37 cellular contexts compared by ENCODE assay signal in genomic region chr1:66791621-66792610, GRCh38. TPM values are rescaled to one million over a fixed set of nuclear protein-coding genes. Genes with fewer than 3 reads are reported as not detected.
"Had no signal": no experiment of that assay in that cellular context is flagged by ENCODE, and none has a peak within 500 bp of the region (broad histone marks: within the 10 kb centered on the region; RNA-seq: fewer than 3 reads in every experiment).

No MANE protein-coding gene starts in this region.

- H3K9me3 Mint-ChIP-seq: activated CD4-positive, alpha-beta memory T cell treated with anti-CD3 and anti-CD28 coated beads, Interleukin-2, amount 10 ng/mL, durations not matched to agents 7 days and 5 days; activated CD4-positive, alpha-beta T cell treated with anti-CD3 and anti-CD28 coated beads, Interleukin-2, amount 10 ng/mL, durations not matched to agents 7 days and 5 days; activated T-cell treated with anti-CD3 and anti-CD28 coated beads, Interleukin-2, amount 50 U/mL, for 24 hours; effector memory CD8-positive, alpha-beta T cell; nephron had no signal

- H3K4me1 Mint-ChIP-seq: nephron had no signal

- H3K27me3 ChIP-seq: brain microvascular endothelial cell, gastroesophageal sphincter, hepatocyte, neutrophil, testis had no signal

- FAIRE-seq: astrocyte, keratinocyte, urothelium cell line had no signal

- H3K4me2 ChIP-seq: hepatocyte had no signal

- H3K4me3 ChIP-seq: gastroesophageal sphincter, hepatocyte, mucosa of descending colon, skin epidermis, testis had no signal

- H3K4me1 ChIP-seq: gastroesophageal sphincter, testis had no signal

- H3K27ac Mint-ChIP-seq: activated CD4-positive, alpha-beta memory T cell treated with anti-CD3 and anti-CD28 coated beads, Interleukin-2, amount 10 ng/mL, durations not matched to agents 7 days and 5 days; activated CD4-positive, alpha-beta T cell treated with anti-CD3 and anti-CD28 coated beads, Interleukin-2, amount 10 ng/mL, durations not matched to agents 7 days and 5 days; activated T-cell treated with anti-CD3 and anti-CD28 coated beads, Interleukin-2, amount 50 U/mL, for 24 hours; effector memory CD8-positive, alpha-beta T cell; nephron; progenitor cell of endocrine pancreas had no signal

- H3K79me2 ChIP-seq: hepatocyte had no signal

- ATAC-seq: effector memory CD8-positive, alpha-beta T cell; gastroesophageal sphincter; left cardiac atrium; left ventricle myocardium superior; mucosa of descending colon; sciatic nerve; stimulated activated naive CD8-positive, alpha-beta T cell treated with anti-CD3 and anti-CD28 coated beads, Interleukin-15, Interleukin-2, amounts not matched to agents 100 U/mL and 50 U/mL, for 24 hours had no signal

- H2AFZ ChIP-seq: hepatocyte had no signal

- DNase-seq: activated CD4-positive, alpha-beta memory T cell treated with anti-CD3 and anti-CD28 coated beads, Interleukin-2, amount 10 ng/mL, durations not matched to agents 7 days and 5 days; activated CD4-positive, alpha-beta T cell treated with anti-CD3 and anti-CD28 coated beads for 1 hour; activated CD4-positive, alpha-beta T cell treated with anti-CD3 and anti-CD28 coated beads, Interleukin-2, amount 10 ng/mL, durations not matched to agents 7 days and 5 days; activated CD8-positive, alpha-beta memory T cell treated with anti-CD3 and anti-CD28 coated beads, Interleukin-2, amount 50 U/mL, for 48 hours; activated gamma-delta T cell treated with Interleukin-2 at 50 U/mL for 16 hours; activated naive CD4-positive, alpha-beta T cell treated with anti-CD3 and anti-CD28 coated beads, Interleukin-2, amount 50 U/mL, for 16 hours; activated T-cell treated with anti-CD3 and anti-CD28 coated beads, Interleukin-2, amount 50 U/mL, for 24 hours; amniotic stem cell; brain microvascular endothelial cell; caudate nucleus; cortex of kidney; effector memory CD8-positive, alpha-beta T cell; left cardiac atrium; left ventricle myocardium superior; mucosa of descending colon; stimulated activated CD4-positive, alpha-beta T cell treated with anti-CD3 and anti-CD28 coated beads, Interleukin-12 subunit alpha, Interleukin-12 subunit beta, amount 100 ng/mL, for 4 hours; stimulated activated CD4-positive, alpha-beta T cell treated with anti-CD3 and anti-CD28 coated beads, Interleukin-4, amount 100 ng/mL, for 1 hour; stimulated activated naive CD8-positive, alpha-beta T cell treated with anti-CD3 and anti-CD28 coated beads, Interleukin-15, Interleukin-2, amounts not matched to agents 100 U/mL and 50 U/mL, for 24 hours; T1000; testis had no signal

- H3K36me3 ChIP-seq: brain microvascular endothelial cell, gastroesophageal sphincter, neutrophil had no signal

- H3K27ac ChIP-seq: brain microvascular endothelial cell, gastroesophageal sphincter, hepatocyte, neutrophil, skin epidermis, testis had no signal

- H3K27me3 Mint-ChIP-seq: activated CD4-positive, alpha-beta T cell treated with anti-CD3 and anti-CD28 coated beads, Interleukin-2, amount 10 ng/mL, durations not matched to agents 7 days and 5 days; activated T-cell treated with anti-CD3 and anti-CD28 coated beads, Interleukin-2, amount 50 U/mL, for 24 hours; progenitor cell of endocrine pancreas had no signal

- H3K4me3 Mint-ChIP-seq: activated CD4-positive, alpha-beta memory T cell treated with anti-CD3 and anti-CD28 coated beads, Interleukin-2, amount 10 ng/mL, durations not matched to agents 7 days and 5 days; activated CD4-positive, alpha-beta T cell treated with anti-CD3 and anti-CD28 coated beads, Interleukin-2, amount 10 ng/mL, durations not matched to agents 7 days and 5 days; activated T-cell treated with anti-CD3 and anti-CD28 coated beads, Interleukin-2, amount 50 U/mL, for 24 hours; effector memory CD8-positive, alpha-beta T cell; nephron had no signal

- H3K9me3 ChIP-seq: gastroesophageal sphincter, mucosa of descending colon, neutrophil, testis had no signal

RNA-seq across cellular contexts. Expression of gene INSL5, which starts 9.2 kb away (rescaled TPM):
- total RNA-seq: activated CD4-positive, alpha-beta memory T cell treated with anti-CD3 and anti-CD28 coated beads, Interleukin-2, amount 10 ng/mL, durations not matched to agents 7 days and 5 days; activated CD4-positive, alpha-beta T cell treated with anti-CD3 and anti-CD28 coated beads, Interleukin-2, amount 10 ng/mL, durations not matched to agents 7 days and 5 days; astrocyte; chondrocyte; fibroblast of lung; fibroblast of villous mesenchyme; gastroesophageal sphincter; left cardiac atrium; left ventricle myocardium superior; lung microvascular endothelial cell; mesenteric fat pad; osteocyte; progenitor cell of endocrine pancreas; renal cortical epithelial cell; sciatic nerve had no signal
- polyA plus RNA-seq: fibroblast of lung, keratinocyte had no signal

RNA-seq across cellular contexts. Expression of gene DYNLT5, which starts 39.7 kb away (rescaled TPM):
- total RNA-seq: activated CD4-positive, alpha-beta memory T cell treated with anti-CD3 and anti-CD28 coated beads, Interleukin-2, amount 10 ng/mL, durations not matched to agents 7 days and 5 days; activated CD4-positive, alpha-beta T cell treated with anti-CD3 and anti-CD28 coated beads, Interleukin-2, amount 10 ng/mL, durations not matched to agents 7 days and 5 days; chondrocyte; testis had no signal
- polyA plus RNA-seq: keratinocyte had no signal
